16 cellular contexts compared by ENCODE assay signal in genomic region chr2:97932975-97933662, GRCh38.
DNase-seq lines count a peak whose midpoint lies in the region; ATAC-seq and TF ChIP-seq lines count a peak whose summit lies in the region.
"Had no signal": no experiment of that assay in that cellular context is flagged by ENCODE, and none has a peak within 500 bp of the region (broad histone marks: within the 10 kb centered on the region; RNA-seq: fewer than 3 reads in every experiment).

No MANE protein-coding gene starts in this region.

- H3K27ac ChIP-seq in MM.1S (ENCODE audit: low read length) (no peak overlapping the region; the same call in 1 of the 2 replicates), neutrophil (peak overlapping the region; percentile 86)
- H3K27ac ChIP-seq: epithelial cell of prostate had no signal

- in situ Hi-C loops in GM13977 (cut with MboI; ENCODE audit: low pct_unique_long_range_greater_than_20kb, low sequenced_read_pairs, unreplicated experiment): no loop called here

- H3K27me3 ChIP-seq in MM.1S (replicated peaks; ENCODE audit: insufficient read depth, low read length) (no peaks in the 10 kb centered on the region), neutrophil (no peaks in the 10 kb centered on the region)

- H3K4me3 ChIP-seq in MM.1S (ENCODE audit: low read length) (no peak overlapping the region), neutrophil (ENCODE audit: low read depth in 1 of 2, low read length in 1 of 2) (no peak overlapping the region)

- H3K79me2 ChIP-seq in MM.1S (ENCODE audit: low read length): peaks cover 92% of the 10 kb centered on the region

- no peaks in the 10 kb centered on the region for H3K36me3 ChIP-seq in MM.1S (replicated peaks; ENCODE audit: insufficient read depth, low read length)
- no peaks in the 10 kb centered on the region for H3K36me3 ChIP-seq in neutrophil

- H2AFZ ChIP-seq in MM.1S (ENCODE audit: low read length): no peak overlapping the region

- peaks cover 23% of the 10 kb centered on the region for H3K4me1 ChIP-seq in MM.1S (ENCODE audit: low read length)
- H3K4me1 ChIP-seq in neutrophil (ENCODE audit: control insufficient read depth in 1 of 2, insufficient read depth in 1 of 2, low read depth in 1 of 2, low read length in 1 of 2): peaks cover 31 to 40% of the 10 kb centered on the region in 2 experiments

- H3K9ac ChIP-seq in MM.1S (ENCODE audit: low read length): no peak overlapping the region

- ATAC-seq in GM19043 (IDR thresholded peaks at IDR 0.05; ENCODE audit: low read depth, unreplicated experiment) (peak; percentile 66), HG02798 (IDR thresholded peaks at IDR 0.05; ENCODE audit: poor library complexity, unreplicated experiment) (peak; percentile 68)

- peak overlapping the region; percentile 33; the same call in 1 of the 2 replicates for H3K4me2 ChIP-seq in MM.1S (ENCODE audit: low read depth, low read length)

- DNase-seq in MM.1S (peak; percentile 36), NCI-H187 (lab: John Stamatoyannopoulos, UW) (no peak), GM13977 (ENCODE audit: low spot score) (no peak), iPS-NIHi11 (ENCODE audit: low spot score) (no peak), NCI-H510A (lab: John Stamatoyannopoulos, UW) (no peak)
- DNase-seq: activated naive CD4-positive, alpha-beta T cell treated with anti-CD3 and anti-CD28 coated beads for 36 hours; CD4-positive, alpha-beta memory T cell; central memory CD4-positive, alpha-beta T cell; NCI-H1105 treated with DMSO at 0.1 percent for 48 hours; NK-92 treated with Interleukin-12 subunit alpha and Interleukin-12 subunit beta, amount 100 ng/mL, for 24 hours; posterior cingulate gyrus; stimulated activated naive CD4-positive, alpha-beta T cell had no signal

- H3K9me2 ChIP-seq in MM.1S (replicated peaks; ENCODE audit: insufficient read depth, low read length): no peaks in the 10 kb centered on the region

- H3F3A ChIP-seq in MM.1S (ENCODE audit: insufficient read depth, low read length): peaks cover 6% of the 10 kb centered on the region; the same call in 1 of the 2 replicates

- no peaks in the 10 kb centered on the region for H3K9me3 ChIP-seq in MM.1S (replicated peaks; ENCODE audit: insufficient read depth, low read length)
- H3K9me3 ChIP-seq in neutrophil: no peaks in the 10 kb centered on the region

- TF ChIP-seq CTCF in MM.1S (IDR thresholded peaks at IDR 0.05; ENCODE audit: low read length): no peak
- no peak for TF ChIP-seq CTCF in neutrophil (IDR thresholded peaks at IDR 0.05)
- no peak for TF ChIP-seq CTCF in GM13977 (IDR thresholded peaks at IDR 0.05; ENCODE audit: extremely low read depth, insufficient read depth, missing control alignments)

- H4K20me1 ChIP-seq in MM.1S (ENCODE audit: insufficient read depth, low read length): no peaks in the 10 kb centered on the region
